ENCODE assay signal across 13 cellular contexts in the genomic region with DNA sequence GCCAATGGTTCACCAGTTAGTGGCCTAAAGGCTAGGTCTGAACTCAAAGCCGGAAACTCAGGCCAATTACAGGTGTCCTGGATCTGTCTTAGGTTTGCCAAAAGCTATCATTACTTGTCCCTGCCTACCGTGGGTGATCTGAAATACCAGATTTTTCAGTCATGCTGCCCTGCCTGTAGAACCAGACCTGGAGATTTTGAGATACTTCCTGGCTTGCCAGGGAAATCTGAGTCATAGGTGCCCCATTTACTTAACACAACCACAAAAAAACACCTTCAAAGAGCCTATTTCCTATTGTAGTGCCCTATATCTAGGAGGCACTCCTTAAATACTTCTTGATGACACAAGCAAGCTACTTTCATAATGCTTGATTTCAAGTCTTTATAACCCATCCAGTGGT. TPM values are rescaled to one million over a fixed set of nuclear protein-coding genes. Genes with fewer than 3 reads are reported as not detected.
DNase-seq lines count a peak whose midpoint lies in the region; ATAC-seq, FAIRE-seq and TF ChIP-seq lines count a peak whose summit lies in the region.
"Had no signal": no experiment of that assay in that cellular context is flagged by ENCODE, and none has a peak within 500 bp of the region (broad histone marks: within the 10 kb centered on the region; RNA-seq: fewer than 3 reads in every experiment).

No MANE protein-coding gene starts in this region.

- H3K4me3 ChIP-seq in A549 (no peak overlapping the region), HCT116 (replicated peaks in 1 of 2; ENCODE audit: low read depth in 1 of 2, low read length in 2 of 2) (peak overlapping the region in 1 of 2 experiments; percentile 17; a peak in 1 of 4 replicates), keratinocyte (ENCODE audit: control insufficient read depth in 2 of 3, extremely low read depth in 1 of 3, insufficient read depth in 2 of 3, low read depth in 1 of 3, low read length in 3 of 3) (peak overlapping the region in 1 of 3 experiments; percentile 34)
- H3K4me3 ChIP-seq: spleen had no signal

- no TSS peak for BruUV-seq in HCT116 (replicated peaks; lab: Mats Ljungman, UMichigan)

- in situ Hi-C loops in GM13976 (cut with MboI; ENCODE audit: low sequenced_read_pairs, unreplicated experiment) = no loop called here

- RAD21 ChIA-PET in HCT116 (lab: Charles Lee; ENCODE audit: low non-redundant PET in 1 of 2, low total read pairs in 2 of 2, uncharacterized antibody in 2 of 2, unreplicated experiment in 2 of 2) = no interaction called here

- H3K9me2 ChIP-seq in HCT116 (ENCODE audit: insufficient read depth) = no peaks in the 10 kb centered on the region

- CTCF ChIA-PET in A549 (lab: Yijun Ruan, JAX) (no interaction called here), HCT116 (lab: Charles Lee) (no interaction called here)

- intact Hi-C loops in HCT116 (cut with micrococcal nuclease) = no loop called here
- intact Hi-C loops in activated T-helper 1 cell treated with anti-CD3 and anti-CD28 coated beads, Interleukin-12 subunit alpha, Interleukin-12 subunit beta, Interleukin-2, Interleukin-4 antibody, amounts not matched to agents 30 ng/mL and 10 ng/mL and 1 ng/mL, durations not matched to agents 14 hours and 24 hours and 36 hours (cut with micrococcal nuclease) = loop anchor here (1.0 kb wide), 1 partner anchor 10 kb away; no protein-coding TSS in a partner anchor

- H3K27me3 Mint-ChIP-seq in activated T-helper 1 cell treated with anti-CD3 and anti-CD28 coated beads, Interleukin-12 subunit alpha, Interleukin-12 subunit beta, Interleukin-2, Interleukin-4 antibody, amounts not matched to agents 30 ng/mL and 10 ng/mL and 1 ng/mL, durations not matched to agents 14 hours and 24 hours and 36 hours (ENCODE audit: insufficient read depth) = no peaks in the 10 kb centered on the region

- WGBS in A549 (ENCODE audit: missing lambda C conversion rate) = 49% methylated on average over 2 of the region's 2 CpGs

- H3K36me3 Mint-ChIP-seq in activated T-helper 1 cell treated with anti-CD3 and anti-CD28 coated beads, Interleukin-12 subunit alpha, Interleukin-12 subunit beta, Interleukin-2, Interleukin-4 antibody, amounts not matched to agents 30 ng/mL and 10 ng/mL and 1 ng/mL, durations not matched to agents 14 hours and 24 hours and 36 hours (ENCODE audit: low read depth) = peaks cover 2% of the 10 kb centered on the region
- H3K36me3 Mint-ChIP-seq: brain had no signal

- H2AFZ ChIP-seq in HCT116 (ENCODE audit: low read depth, low read length, poor library complexity, severe bottlenecking) = peak overlapping the region; percentile 2
- no peak overlapping the region for H2AFZ ChIP-seq in keratinocyte (ENCODE audit: control insufficient read depth, low read length)

- POLR2A ChIA-PET in A549 (lab: Yijun Ruan, JAX) (no interaction called here), HCT116 (lab: Charles Lee) (no interaction called here)

- no peaks in the 10 kb centered on the region for H3K79me2 ChIP-seq in HCT116 (ENCODE audit: insufficient read depth, low read length)
- no peaks in the 10 kb centered on the region for H3K79me2 ChIP-seq in keratinocyte (ENCODE audit: control insufficient read depth, insufficient read depth, low read length)

- dilution Hi-C loops in keratinocyte (cut with MboI; ENCODE audit: extremely low pct_ligation_motif_present, low sequenced_read_pairs) = no loop called here

- DNase-seq in A549 (ENCODE audit: low read depth in 1 of 2, low spot score in 1 of 2) = peak in 1 of 2 experiments; percentile 21
- DNase-seq in HCT116 (ENCODE audit: low read depth, low spot score) = peak; percentile 92
- DNase-seq in activated T-helper 1 cell treated with anti-CD3 and anti-CD28 coated beads, Interleukin-12 subunit alpha, Interleukin-12 subunit beta, Interleukin-2, Interleukin-4 antibody, amounts not matched to agents 30 ng/mL and 10 ng/mL and 1 ng/mL, durations not matched to agents 14 hours and 24 hours and 36 hours (ENCODE audit: low spot score) = no peak
- peak; percentile 78 for DNase-seq in keratinocyte (ENCODE audit: low read depth, low spot score)
- no peak for DNase-seq in NCI-H345 treated with DMSO at 0.1 percent for 48 hours (lab: John Stamatoyannopoulos, UW; ENCODE audit: unreplicated experiment)
- DNase-seq in GM13976 (ENCODE audit: low spot score) = no peak
- no peak for DNase-seq in effector CD8-positive, alpha-beta T cell (lab: John Stamatoyannopoulos, UW)
- DNase-seq: H7, NCI-H2171 treated with DMSO at 0.1 percent for 48 hours, spleen had no signal

- peak overlapping the region; percentile 5; the same call in 1 of the 2 replicates for H3K9ac ChIP-seq in HCT116 (ENCODE audit: low read length)
- peak overlapping the region; percentile 23 for H3K9ac ChIP-seq in keratinocyte (ENCODE audit: control insufficient read depth, extremely low read depth, insufficient read depth, low read length)

- H3K9me1 ChIP-seq in keratinocyte (ENCODE audit: control insufficient read depth, extremely low read depth, insufficient read depth, low read length) = peaks cover 3% of the 10 kb centered on the region

- H3K27me3 ChIP-seq in HCT116 (ENCODE audit: insufficient read depth, low read length) (no peaks in the 10 kb centered on the region), keratinocyte (ENCODE audit: control insufficient read depth, extremely low read depth, insufficient read depth, low read length) (no peaks in the 10 kb centered on the region)
- H3K27me3 ChIP-seq: spleen had no signal

- 0 out of 6 replicates have a peak overlapping the region, but pooled peaks of 1 of the 2 experiments have one; percentile 35 for H3K27ac ChIP-seq in A549
- peak overlapping the region; percentile 70 for H3K27ac ChIP-seq in HCT116 (ENCODE audit: low read depth, low read length)
- H3K27ac ChIP-seq in keratinocyte (ENCODE audit: control insufficient read depth, insufficient read depth, low read length) = peak overlapping the region; percentile 85
- H3K27ac ChIP-seq: spleen had no signal

- no peak for TF ChIP-seq EP300 in A549 (IDR thresholded peaks at IDR 0.05)

- H3K27ac Mint-ChIP-seq in activated T-helper 1 cell treated with anti-CD3 and anti-CD28 coated beads, Interleukin-12 subunit alpha, Interleukin-12 subunit beta, Interleukin-2, Interleukin-4 antibody, amounts not matched to agents 30 ng/mL and 10 ng/mL and 1 ng/mL, durations not matched to agents 14 hours and 24 hours and 36 hours = peak overlapping the region; percentile 67
- H3K27ac Mint-ChIP-seq: brain had no signal

- H3K36me3 ChIP-seq in HCT116 (ENCODE audit: control insufficient read depth in 1 of 2, insufficient read depth in 2 of 2, low read length in 2 of 2) = no peaks in the 10 kb centered on the region
- no peaks in the 10 kb centered on the region for H3K36me3 ChIP-seq in keratinocyte (ENCODE audit: control insufficient read depth in 2 of 2, extremely low read depth in 1 of 2, insufficient read depth in 2 of 2, low read length in 2 of 2)
- H3K36me3 ChIP-seq: spleen had no signal

- H4K20me1 ChIP-seq in HCT116 (ENCODE audit: insufficient read depth) (no peaks in the 10 kb centered on the region), keratinocyte (ENCODE audit: control insufficient read depth, extremely low read depth, insufficient read depth, low read length) (no peaks in the 10 kb centered on the region)

- peak overlapping the region; percentile 28 for H3K4me3 Mint-ChIP-seq in activated T-helper 1 cell treated with anti-CD3 and anti-CD28 coated beads, Interleukin-12 subunit alpha, Interleukin-12 subunit beta, Interleukin-2, Interleukin-4 antibody, amounts not matched to agents 30 ng/mL and 10 ng/mL and 1 ng/mL, durations not matched to agents 14 hours and 24 hours and 36 hours
- H3K4me3 Mint-ChIP-seq: brain had no signal

- H3K9me3 ChIP-seq in A549 = no peaks in the 10 kb centered on the region
- no peaks in the 10 kb centered on the region for H3K9me3 ChIP-seq in HCT116 (ENCODE audit: control insufficient read depth in 1 of 2, insufficient read depth in 1 of 2, low read depth in 1 of 2, low read length in 2 of 2)
- H3K9me3 ChIP-seq in keratinocyte (ENCODE audit: control insufficient read depth, low read depth, low read length) = no peaks in the 10 kb centered on the region
- H3K9me3 ChIP-seq: spleen had no signal

- ATAC-seq in A549 = no peak
- peak; percentile 69 for ATAC-seq in HCT116
- ATAC-seq in GM21367 (IDR thresholded peaks at IDR 0.05; ENCODE audit: unreplicated experiment) = no peak

- TF ChIP-seq RAD21 in A549 (conservative IDR thresholded peaks at IDR 0.05 in 1 of 2, IDR thresholded peaks at IDR 0.05 in 1 of 2) (no peak), HCT116 (IDR thresholded peaks at IDR 0.05; ENCODE audit: low read depth) (peak; percentile 34; the same call in 1 of the 2 replicates)

- H3K4me1 ChIP-seq in A549 (peaks cover 17% of the 10 kb centered on the region; the same call in 2 of the 3 replicates), HCT116 (ENCODE audit: control insufficient read depth in 1 of 2, insufficient read depth in 2 of 2, low read length in 2 of 2) (peaks cover 31 to 52% of the 10 kb centered on the region in 2 experiments), keratinocyte (ENCODE audit: control insufficient read depth, extremely low read depth, insufficient read depth, low read length) (peaks cover 51% of the 10 kb centered on the region)

- H3K4me1 Mint-ChIP-seq in activated T-helper 1 cell treated with anti-CD3 and anti-CD28 coated beads, Interleukin-12 subunit alpha, Interleukin-12 subunit beta, Interleukin-2, Interleukin-4 antibody, amounts not matched to agents 30 ng/mL and 10 ng/mL and 1 ng/mL, durations not matched to agents 14 hours and 24 hours and 36 hours (ENCODE audit: low read depth) = peaks cover 31% of the 10 kb centered on the region
- H3K4me1 Mint-ChIP-seq: brain had no signal

- 0 out of 3 replicates have a peak overlapping the region, but pooled peaks have one; percentile 12 for H3K4me2 ChIP-seq in A549
- peak overlapping the region; percentile 79 for H3K4me2 ChIP-seq in HCT116 (ENCODE audit: low read length)
- H3K4me2 ChIP-seq in keratinocyte (ENCODE audit: control insufficient read depth, extremely low read depth, insufficient read depth, low read depth, low read length) = peak overlapping the region; percentile 81

- H3K9me3 Mint-ChIP-seq in activated T-helper 1 cell treated with anti-CD3 and anti-CD28 coated beads, Interleukin-12 subunit alpha, Interleukin-12 subunit beta, Interleukin-2, Interleukin-4 antibody, amounts not matched to agents 30 ng/mL and 10 ng/mL and 1 ng/mL, durations not matched to agents 14 hours and 24 hours and 36 hours = no peaks in the 10 kb centered on the region
- H3K9me3 Mint-ChIP-seq: brain had no signal

- TF ChIP-seq POLR2A in A549 (IDR thresholded peaks at IDR 0.05; ENCODE audit: low read length) (no peak), HCT116 (IDR thresholded peaks at IDR 0.05; ENCODE audit: borderline replicate concordance, extremely low read depth, insufficient read depth, insufficient read length) (no peak)

- no peak for TF ChIP-seq CTCF in A549 (IDR thresholded peaks at IDR 0.05)
- no peak for TF ChIP-seq CTCF in HCT116 (IDR thresholded peaks at IDR 0.05 in 2 of 3, conservative IDR thresholded peaks at IDR 0.05 in 1 of 3; ENCODE audit: borderline replicate concordance in 1 of 3, insufficient read depth in 1 of 3, low read depth in 2 of 3, low read length in 2 of 3)
- TF ChIP-seq CTCF in keratinocyte (optimal IDR thresholded peaks at IDR 0.05 in 1 of 3, IDR thresholded peaks at IDR 0.05 in 1 of 3, conservative IDR thresholded peaks at IDR 0.05 in 1 of 3; ENCODE audit: extremely low read depth in 1 of 3, insufficient read depth in 2 of 3, low read length in 3 of 3) = no peak
- TF ChIP-seq CTCF in GM13976 (IDR thresholded peaks at IDR 0.05; ENCODE audit: borderline replicate concordance, control extremely low read depth, extremely low read depth, insufficient read depth, missing control alignments) = no peak

- FAIRE-seq in A549 (lab: Jason Lieb, UNC) (no peak), keratinocyte (lab: Jason Lieb, UNC) (peak; percentile 78)
- FAIRE-seq: frontal cortex had no signal

RNA-seq across cellular contexts. Expression of a gene that starts 13.9 kb away (rescaled TPM):
- polyA plus RNA-seq in A549 (2011; rRNA removed) = 15.7 and 20.3 TPM in 2 replicates
- 7.1 TPM in 2 replicates for polyA plus RNA-seq in A549 (2012; cell fraction: cytosol; rRNA removed)
- 4.0 and 5.3 TPM in 2 replicates for polyA plus RNA-seq in A549 (2012; cell fraction: nucleus; rRNA removed)
- 13.7 to 15.2 TPM (median 14.3 TPM) in 3 replicates for polyA plus RNA-seq in A549 (2017; fragmentation: RNase III; extraction: RNeasy Plus Mini Kit Qiagen cat#74134 plus additional on column Dnase treatment)
- 10.2 and 11.8 TPM in 2 replicates for polyA minus RNA-seq in A549 (2011; rRNA and poly(A)+ RNA removed)
- 48.0 TPM for total RNA-seq in HCT116 (2021; ENCODE audit: unreplicated experiment)
- 27.4 and 33.4 TPM in 2 replicates for polyA plus RNA-seq in HCT116 (2012)
- 58.4 and 60.1 TPM in 2 replicates for total RNA-seq in activated T-helper 1 cell treated with anti-CD3 and anti-CD28 coated beads, Interleukin-12 subunit alpha, Interleukin-12 subunit beta, Interleukin-2, Interleukin-4 antibody, amounts not matched to agents 30 ng/mL and 10 ng/mL and 1 ng/mL, durations not matched to agents 14 hours and 24 hours and 36 hours
- polyA plus RNA-seq in keratinocyte = 26.0 to 36.7 TPM (median 36.6 TPM) in 3 replicates
- 31.0 TPM for polyA plus RNA-seq in keratinocyte (2011; ENCODE audit: low read depth)
- 30.8 and 57.5 TPM in 2 replicates for polyA plus RNA-seq in keratinocyte (2011; cell fraction: cytosol; rRNA removed)
- 44.2 and 49.2 TPM in 2 replicates for polyA plus RNA-seq in keratinocyte (2011; cell fraction: nucleus; rRNA removed)
- polyA plus RNA-seq in keratinocyte (2012; ENCODE audit: low replicate concordance) = 28.8 and 46.5 TPM in 2 replicates
- polyA minus RNA-seq in keratinocyte = 5.7 to 40.2 TPM (median 16.2 TPM) in 3 replicates
- polyA minus RNA-seq in keratinocyte (2011; cell fraction: cytosol; rRNA and poly(A)+ RNA removed) = 21.1 TPM
- polyA minus RNA-seq in keratinocyte (2011; cell fraction: nucleus; rRNA and poly(A)+ RNA removed) = 11.3 and 28.2 TPM in 2 replicates

Comparison
In these comparisons a context has a peak if more than half of its experiments do, and no peak if none do; other contexts are left out.
1. DNase-seq: peak in HCT116 (single experiment) and keratinocyte (single experiment); none in activated T-helper 1 cell treated with anti-CD3 and anti-CD28 coated beads, Interleukin-12 subunit alpha, Interleukin-12 subunit beta, Interleukin-2, Interleukin-4 antibody, amounts not matched to agents 30 ng/mL and 10 ng/mL and 1 ng/mL, durations not matched to agents 14 hours and 24 hours and 36 hours (single experiment), NCI-H345 treated with DMSO at 0.1 percent for 48 hours (single experiment), GM13976 (single experiment) and effector CD8-positive, alpha-beta T cell (single experiment).
2. H3K4me2 ChIP-seq: peak in every context shown above with its lines; median percentile 81 in keratinocyte; 79 in HCT116; 12 in A549.